23 cellular contexts compared by ENCODE assay signal in the genomic region with DNA sequence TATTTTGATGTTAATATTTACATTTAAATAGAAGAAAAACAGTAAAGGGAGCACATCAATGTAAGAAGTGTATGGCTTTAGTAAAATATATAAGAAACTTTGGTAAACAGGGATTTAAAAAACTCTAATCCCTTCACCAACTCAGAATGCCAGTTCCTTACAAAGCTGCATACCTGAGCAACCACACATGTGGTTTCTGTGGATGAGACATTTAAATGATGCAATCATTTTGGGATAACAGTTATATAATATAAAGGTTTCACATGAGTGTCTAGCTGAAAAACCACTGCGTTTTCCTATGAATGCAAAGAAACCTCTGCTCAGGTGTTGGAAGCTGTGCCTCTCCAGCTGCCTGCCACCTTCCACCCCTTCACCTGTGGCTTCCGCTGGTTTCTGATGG.
DNase-seq lines count a peak whose midpoint lies in the region; ATAC-seq, FAIRE-seq and TF ChIP-seq lines count a peak whose summit lies in the region.
"Had no signal": no experiment of that assay in that cellular context is flagged by ENCODE, and none has a peak within 500 bp of the region (broad histone marks: within the 10 kb centered on the region; RNA-seq: fewer than 3 reads in every experiment).

No MANE protein-coding gene starts in this region.

- TF ChIP-seq EP300 in HepG2 (IDR thresholded peaks at IDR 0.05; ENCODE audit: low read depth in 2 of 2, low read length in 2 of 2) (no peak), HepG2 (CRISPR knock-in tag; IDR thresholded peaks at IDR 0.05; ENCODE audit: borderline replicate concordance) (no peak)

- no peaks in the 10 kb centered on the region for H3K9me2 ChIP-seq in PC-9 (ENCODE audit: insufficient read depth)

- no peaks in the 10 kb centered on the region for H3F3A ChIP-seq in PC-9 (ENCODE audit: insufficient read depth, low read depth)

- BruUV-seq in HepG2 (replicated peaks; lab: Mats Ljungman, UMichigan) (no TSS peak), PC-9 (replicated peaks; lab: Mats Ljungman, UMichigan) (no TSS peak)

- H2AFZ ChIP-seq in HepG2 (ENCODE audit: low read length) (no peak overlapping the region), PC-9 (no peak overlapping the region)
- H2AFZ ChIP-seq: hepatocyte had no signal

- H3K9ac ChIP-seq in HepG2 (ENCODE audit: insufficient read depth, low read depth, low read length), result no peak overlapping the region

- TF ChIP-seq CTCF in HepG2 (CRISPR knock-in tag; IDR thresholded peaks at IDR 0.05) (no peak), right lobe of liver (IDR thresholded peaks at IDR 0.05) (no peak), fibroblast of the aortic adventitia (IDR thresholded peaks at IDR 0.05; ENCODE audit: insufficient read depth, low read length) (no peak), PC-9 (conservative IDR thresholded peaks at IDR 0.05) (no peak)

- no peak for FAIRE-seq in HepG2 (lab: Jason Lieb, UNC)
- FAIRE-seq: keratinocyte had no signal

- no peaks in the 10 kb centered on the region for H3K9me3 Mint-ChIP-seq in activated T-helper 17 cell treated with anti-CD3 and anti-CD28 coated beads, Interleukin-2, amount 50 U/mL, for 72 hours
- H3K9me3 Mint-ChIP-seq: activated naive CD8-positive, alpha-beta T cell treated with anti-CD3 and anti-CD28 coated beads, Interleukin-2, amount 50 U/mL, for 24 hours; activated T-helper 2 cell treated with anti-CD3 and anti-CD28 coated beads, Interferon-gamma antibody, Interleukin-2, Interleukin-4, amounts not matched to agents 10 μg/mL and 5 μg/mL and 100 μg/mL, durations not matched to agents 14 hours and 24 hours and 36 hours; CD4-positive, alpha-beta memory T cell; neural crest cell; stimulated activated memory B cell treated with anti-CD40 and anti-IgM and Interleukin-4, amounts not matched to agents 10 μg/mL and 1 μg/mL and 100 μg/mL, for 72 hours had no signal

- no peak overlapping the region for H3K4me3 ChIP-seq in HepG2 (replicated peaks in 1 of 3; ENCODE audit: insufficient read depth in 1 of 3, low read depth in 2 of 3, low read length in 3 of 3)
- no peak overlapping the region for H3K4me3 ChIP-seq in right lobe of liver
- H3K4me3 ChIP-seq in fibroblast of the aortic adventitia (ENCODE audit: low read depth, low read length), result no peak overlapping the region
- H3K4me3 ChIP-seq in PC-9, result no peak overlapping the region
- H3K4me3 ChIP-seq: hepatocyte had no signal

- no peaks in the 10 kb centered on the region; a peak in 1 of 5 replicates for H3K27me3 ChIP-seq in HepG2 (ENCODE audit: control insufficient read depth in 1 of 2, insufficient read depth in 2 of 2, low read length in 2 of 2)
- no peaks in the 10 kb centered on the region for H3K27me3 ChIP-seq in right lobe of liver
- peaks cover 78% of the 10 kb centered on the region for H3K27me3 ChIP-seq in PC-9 (ENCODE audit: insufficient read depth, low read depth)
- H3K27me3 ChIP-seq: hepatocyte had no signal

- ATAC-seq in HepG2 (no peak), right lobe of liver (no peak), HG02588 (IDR thresholded peaks at IDR 0.05; ENCODE audit: unreplicated experiment) (no peak), HG03139 (IDR thresholded peaks at IDR 0.05; ENCODE audit: unreplicated experiment) (no peak)
- ATAC-seq in activated T-helper 17 cell treated with anti-CD3 and anti-CD28 coated beads, Interleukin-2, amount 50 U/mL, for 72 hours (replicated peaks), result no peak
- ATAC-seq: activated naive CD8-positive, alpha-beta T cell treated with anti-CD3 and anti-CD28 coated beads, Interleukin-2, amount 50 U/mL, for 24 hours; stimulated activated memory B cell treated with anti-CD40 and anti-IgM and Interleukin-4, amounts not matched to agents 10 μg/mL and 1 μg/mL and 100 μg/mL, for 72 hours had no signal

- no peak for DNase-seq in HepG2 (ENCODE audit: low spot score)
- no peak for DNase-seq in right lobe of liver
- DNase-seq in amniotic epithelial cell (ENCODE audit: low read depth), result peak; percentile 79
- peak; percentile 25 for DNase-seq in fibroblast of the aortic adventitia (ENCODE audit: low read depth)
- DNase-seq in PC-9, result no peak
- DNase-seq: activated naive CD8-positive, alpha-beta T cell treated with anti-CD3 and anti-CD28 coated beads, Interleukin-2, amount 50 U/mL, for 24 hours; CD4-positive, alpha-beta memory T cell; central memory CD4-positive, alpha-beta T cell; DND-41; effector memory CD4-positive, alpha-beta T cell; Kasumi-1; midbrain; NCI-H1417; NCI-H2171 treated with DMSO at 0.1 percent for 48 hours; NCI-H774 had no signal

- no peaks in the 10 kb centered on the region for H3K79me2 ChIP-seq in HepG2 (ENCODE audit: insufficient read depth, low read length)
- H3K79me2 ChIP-seq in PC-9 (ENCODE audit: low read depth), result no peaks in the 10 kb centered on the region
- H3K79me2 ChIP-seq: hepatocyte had no signal

- no peak overlapping the region for H3K27ac Mint-ChIP-seq in activated T-helper 17 cell treated with anti-CD3 and anti-CD28 coated beads, Interleukin-2, amount 50 U/mL, for 72 hours
- H3K27ac Mint-ChIP-seq: activated naive CD8-positive, alpha-beta T cell treated with anti-CD3 and anti-CD28 coated beads, Interleukin-2, amount 50 U/mL, for 24 hours; activated T-helper 2 cell treated with anti-CD3 and anti-CD28 coated beads, Interferon-gamma antibody, Interleukin-2, Interleukin-4, amounts not matched to agents 10 μg/mL and 5 μg/mL and 100 μg/mL, durations not matched to agents 14 hours and 24 hours and 36 hours; CD4-positive, alpha-beta memory T cell; stimulated activated memory B cell treated with anti-CD40 and anti-IgM and Interleukin-4, amounts not matched to agents 10 μg/mL and 1 μg/mL and 100 μg/mL, for 72 hours had no signal

- H3K4me1 Mint-ChIP-seq in activated T-helper 17 cell treated with anti-CD3 and anti-CD28 coated beads, Interleukin-2, amount 50 U/mL, for 72 hours, result no peaks in the 10 kb centered on the region

- peaks cover 14% of the 10 kb centered on the region for H3K27me3 Mint-ChIP-seq in activated T-helper 17 cell treated with anti-CD3 and anti-CD28 coated beads, Interleukin-2, amount 50 U/mL, for 72 hours
- H3K27me3 Mint-ChIP-seq: stimulated activated memory B cell treated with anti-CD40 and anti-IgM and Interleukin-4, amounts not matched to agents 10 μg/mL and 1 μg/mL and 100 μg/mL, for 72 hours had no signal

- no peak overlapping the region for H3K27ac ChIP-seq in HepG2 (ENCODE audit: extremely low read length, insufficient read depth, low read length)
- no peak overlapping the region for H3K27ac ChIP-seq in right lobe of liver
- H3K27ac ChIP-seq in PC-9, result no peak overlapping the region
- H3K27ac ChIP-seq: hepatocyte had no signal

- H4K20me1 ChIP-seq in HepG2 (ENCODE audit: insufficient read depth, low read length), result no peaks in the 10 kb centered on the region
- no peaks in the 10 kb centered on the region for H4K20me1 ChIP-seq in PC-9 (ENCODE audit: insufficient read depth)

- TF ChIP-seq POLR2A in HepG2 (IDR thresholded peaks at IDR 0.05; ENCODE audit: insufficient read depth in 1 of 2, low read depth in 2 of 2, low read length in 2 of 2) (no peak), right lobe of liver (IDR thresholded peaks at IDR 0.05) (no peak)

- no peak for TF ChIP-seq RAD21 in HepG2 (CRISPR knock-in tag; IDR thresholded peaks at IDR 0.05)

- H3K4me1 ChIP-seq in HepG2 (ENCODE audit: insufficient read depth, low read length) (no peaks in the 10 kb centered on the region), right lobe of liver (no peaks in the 10 kb centered on the region), PC-9 (replicated peaks; ENCODE audit: insufficient read depth) (no peaks in the 10 kb centered on the region)

- in situ Hi-C loops in HepG2 (cut with HindIII; ENCODE audit: extremely low pct_ligation_motif_present, low pct_unique_long_range_greater_than_20kb), result no loop called here

- CTCF ChIA-PET in HepG2 (lab: Yijun Ruan, JAX; ENCODE audit: low intra/inter-chr PET ratio, low total read pairs), result no interaction called here
- CTCF ChIA-PET in PC-9 (lab: Charles Lee), result no interaction called here

- no peak overlapping the region for H3K4me3 Mint-ChIP-seq in activated T-helper 17 cell treated with anti-CD3 and anti-CD28 coated beads, Interleukin-2, amount 50 U/mL, for 72 hours
- H3K4me3 Mint-ChIP-seq: activated naive CD8-positive, alpha-beta T cell treated with anti-CD3 and anti-CD28 coated beads, Interleukin-2, amount 50 U/mL, for 24 hours; CD4-positive, alpha-beta memory T cell; neural crest cell; stimulated activated memory B cell treated with anti-CD40 and anti-IgM and Interleukin-4, amounts not matched to agents 10 μg/mL and 1 μg/mL and 100 μg/mL, for 72 hours had no signal

- H3K36me3 ChIP-seq in HepG2 (replicated peaks in 1 of 2; ENCODE audit: control insufficient read depth in 1 of 2, insufficient read depth in 2 of 2, low read length in 2 of 2), result no peaks in the 10 kb centered on the region
- H3K36me3 ChIP-seq in right lobe of liver, result no peaks in the 10 kb centered on the region
- no peaks in the 10 kb centered on the region for H3K36me3 ChIP-seq in PC-9 (ENCODE audit: low read depth)

- POLR2A ChIA-PET in HepG2 (lab: Yijun Ruan, JAX), result no interaction called here
- POLR2A ChIA-PET in PC-9 (lab: Charles Lee; ENCODE audit: unreplicated experiment), result no interaction called here

- H3K36me3 Mint-ChIP-seq in activated T-helper 17 cell treated with anti-CD3 and anti-CD28 coated beads, Interleukin-2, amount 50 U/mL, for 72 hours (ENCODE audit: low read depth), result no peaks in the 10 kb centered on the region
- H3K36me3 Mint-ChIP-seq: CD4-positive, alpha-beta memory T cell had no signal

- no peak overlapping the region for H3K4me2 ChIP-seq in HepG2 (ENCODE audit: low read depth, low read length)
- H3K4me2 ChIP-seq in PC-9, result no peak overlapping the region
- H3K4me2 ChIP-seq: hepatocyte had no signal

- H3K9me3 ChIP-seq in HepG2 (ENCODE audit: low read length) (no peaks in the 10 kb centered on the region), right lobe of liver (no peaks in the 10 kb centered on the region), PC-9 (ENCODE audit: insufficient read depth, low read depth) (no peaks in the 10 kb centered on the region)

- intact Hi-C loops in HepG2 (cut with micrococcal nuclease; ENCODE audit: unreplicated experiment) (no loop called here), right lobe of liver (cut with DNase I) (no loop called here), PC-9 (cut with micrococcal nuclease; ENCODE audit: unreplicated experiment) (no loop called here)

- WGBS in HepG2 (ENCODE audit: low lambda C conversion rate), result 40% methylated on average over 2 of the region's 2 CpGs
- 68% methylated on average over 2 of the region's 2 CpGs for WGBS in right lobe of liver (ENCODE audit: insufficient coverage, low coverage, low lambda C conversion rate, missing lambda C conversion rate)

TF ChIP-seq in HepG2, 621 proteins besides CTCF, POLR2A, EP300 and RAD21:
- TF ChIP-seq CEBPB (IDR thresholded peaks at IDR 0.05; ENCODE audit: borderline replicate concordance, low read depth, low read length) (peak; percentile 32; the same call in 1 of the 2 replicates), MEIS2 (CRISPR knock-in tag; IDR thresholded peaks at IDR 0.05) (no peak), EHMT2 (IDR thresholded peaks at IDR 0.05; ENCODE audit: borderline replicate concordance, low read depth, low read length) (no peak), SNAI1 (CRISPR knock-in tag; IDR thresholded peaks at IDR 0.05; ENCODE audit: borderline replicate concordance) (no peak), ATF7 (IDR thresholded peaks at IDR 0.05) (0 out of 2 replicates have a peak, but pooled peaks have one; percentile 16), ATF7 (CRISPR knock-in tag; IDR thresholded peaks at IDR 0.05) (no peak)
TF ChIP-seq in HepG2: peak in this region for 2.

Comparison
In these comparisons a context has a peak if more than half of its experiments do, and no peak if none do; other contexts are left out.
1. DNase-seq: peak in amniotic epithelial cell (single experiment) and fibroblast of the aortic adventitia (single experiment); none in HepG2 (single experiment), right lobe of liver (0 of 3) and PC-9 (0 of 2).